Comparison of ENCODE assay signal across 16 cellular contexts in genomic region chr3:47636225-47636624, GRCh38. TPM values are rescaled to one million over a fixed set of nuclear protein-coding genes. Genes with fewer than 3 reads are reported as not detected.
"Had no signal": no experiment of that assay in that cellular context is flagged by ENCODE, and none has a peak within 500 bp of the region (broad histone marks: within the 10 kb centered on the region; RNA-seq: fewer than 3 reads in every experiment).

No MANE protein-coding gene starts in this region.

- DNase-seq: activated CD4-positive, alpha-beta memory T cell treated with anti-CD3 and anti-CD28 coated beads for 36 hours; activated CD8-positive, alpha-beta memory T cell treated with anti-CD3 and anti-CD28 coated beads, Interleukin-2, amount 10 ng/mL, durations not matched to agents 7 days and 5 days; activated naive CD4-positive, alpha-beta T cell treated with anti-CD3 and anti-CD28 coated beads, Interleukin-2, amount 10 ng/mL, durations not matched to agents 7 days and 5 days; activated T-cell treated with anti-CD3 and anti-CD28 coated beads, Interleukin-2, amount 50 U/mL, for 1 hour; right lobe of liver; stimulated activated CD4-positive, alpha-beta T cell treated with anti-CD3 and anti-CD28 coated beads, Interleukin-4, amount 100 ng/mL, for 4 hours; stimulated activated CD8-positive, alpha-beta memory T cell treated with anti-CD3 and anti-CD28 coated beads, Interleukin-4, amount 100 ng/mL, for 48 hours; WERI-Rb-1 had no signal

- ATAC-seq: activated CD8-positive, alpha-beta memory T cell treated with anti-CD3 and anti-CD28 coated beads, Interleukin-2, amount 10 ng/mL, durations not matched to agents 7 days and 5 days; esophagus mucosa; right lobe of liver had no signal

- H3K9me3 ChIP-seq: right lobe of liver, suprapubic skin had no signal

- H3K4me2 ChIP-seq: hepatocyte, smooth muscle cell had no signal

- H3K27ac ChIP-seq: hepatocyte, right lobe of liver, suprapubic skin, WERI-Rb-1 had no signal

- H3K27me3 Mint-ChIP-seq: activated CD4-positive, alpha-beta memory T cell treated with anti-CD3 and anti-CD28 coated beads for 36 hours; activated CD8-positive, alpha-beta memory T cell treated with anti-CD3 and anti-CD28 coated beads, Interleukin-2, amount 10 ng/mL, durations not matched to agents 7 days and 5 days; activated naive CD4-positive, alpha-beta T cell treated with anti-CD3 and anti-CD28 coated beads, Interleukin-2, amount 10 ng/mL, durations not matched to agents 7 days and 5 days; stimulated activated naive CD8-positive, alpha-beta T cell treated with anti-CD3 and anti-CD28 coated beads, Interleukin-15, Interleukin-2, amounts not matched to agents 100 ng/mL and 50 ng/mL, for 24 hours had no signal

- H3K4me3 Mint-ChIP-seq: activated CD4-positive, alpha-beta memory T cell treated with anti-CD3 and anti-CD28 coated beads for 36 hours; activated CD8-positive, alpha-beta memory T cell treated with anti-CD3 and anti-CD28 coated beads, Interleukin-2, amount 10 ng/mL, durations not matched to agents 7 days and 5 days; activated naive CD4-positive, alpha-beta T cell treated with anti-CD3 and anti-CD28 coated beads, Interleukin-2, amount 10 ng/mL, durations not matched to agents 7 days and 5 days; stimulated activated naive CD8-positive, alpha-beta T cell treated with anti-CD3 and anti-CD28 coated beads, Interleukin-15, Interleukin-2, amounts not matched to agents 100 ng/mL and 50 ng/mL, for 24 hours; T-helper 1 cell treated with Interleukin-12 subunit alpha and Interleukin-12 subunit beta and Interleukin-4 antibody, amounts not matched to agents 30 μg/mL and 1 μg/mL, for 36 hours had no signal

- H3K9me3 Mint-ChIP-seq: activated CD4-positive, alpha-beta memory T cell treated with anti-CD3 and anti-CD28 coated beads for 36 hours; activated naive CD4-positive, alpha-beta T cell treated with anti-CD3 and anti-CD28 coated beads, Interleukin-2, amount 10 ng/mL, durations not matched to agents 7 days and 5 days; activated T-helper 2 cell treated with anti-CD3 and anti-CD28 coated beads, Interferon-gamma antibody, Interleukin-2, Interleukin-4, amounts not matched to agents 10 μg/mL and 5 μg/mL and 100 μg/mL, durations not matched to agents 14 hours and 24 hours and 36 hours; stimulated activated naive CD8-positive, alpha-beta T cell treated with anti-CD3 and anti-CD28 coated beads, Interleukin-15, Interleukin-2, amounts not matched to agents 100 ng/mL and 50 ng/mL, for 24 hours; T-helper 1 cell treated with Interleukin-12 subunit alpha and Interleukin-12 subunit beta and Interleukin-4 antibody, amounts not matched to agents 30 μg/mL and 1 μg/mL, for 36 hours had no signal

- H3K4me3 ChIP-seq: hepatocyte, right lobe of liver, smooth muscle cell, suprapubic skin had no signal

- H3K27ac Mint-ChIP-seq: activated CD4-positive, alpha-beta memory T cell treated with anti-CD3 and anti-CD28 coated beads for 36 hours; activated CD8-positive, alpha-beta memory T cell treated with anti-CD3 and anti-CD28 coated beads, Interleukin-2, amount 10 ng/mL, durations not matched to agents 7 days and 5 days; activated naive CD4-positive, alpha-beta T cell treated with anti-CD3 and anti-CD28 coated beads, Interleukin-2, amount 10 ng/mL, durations not matched to agents 7 days and 5 days; activated T-helper 2 cell treated with anti-CD3 and anti-CD28 coated beads, Interferon-gamma antibody, Interleukin-2, Interleukin-4, amounts not matched to agents 10 μg/mL and 5 μg/mL and 100 μg/mL, durations not matched to agents 14 hours and 24 hours and 36 hours; stimulated activated naive CD8-positive, alpha-beta T cell treated with anti-CD3 and anti-CD28 coated beads, Interleukin-15, Interleukin-2, amounts not matched to agents 100 ng/mL and 50 ng/mL, for 24 hours; T-helper 1 cell treated with Interleukin-12 subunit alpha and Interleukin-12 subunit beta and Interleukin-4 antibody, amounts not matched to agents 30 μg/mL and 1 μg/mL, for 36 hours had no signal

- H3K27me3 ChIP-seq: hepatocyte, right lobe of liver, suprapubic skin had no signal

- H3K4me1 ChIP-seq: right lobe of liver, suprapubic skin had no signal

RNA-seq across cellular contexts. Expression of gene CSPG5, which starts 57.6 kb away (rescaled TPM):
- total RNA-seq: ureter had no signal
